In the genomic region with DNA sequence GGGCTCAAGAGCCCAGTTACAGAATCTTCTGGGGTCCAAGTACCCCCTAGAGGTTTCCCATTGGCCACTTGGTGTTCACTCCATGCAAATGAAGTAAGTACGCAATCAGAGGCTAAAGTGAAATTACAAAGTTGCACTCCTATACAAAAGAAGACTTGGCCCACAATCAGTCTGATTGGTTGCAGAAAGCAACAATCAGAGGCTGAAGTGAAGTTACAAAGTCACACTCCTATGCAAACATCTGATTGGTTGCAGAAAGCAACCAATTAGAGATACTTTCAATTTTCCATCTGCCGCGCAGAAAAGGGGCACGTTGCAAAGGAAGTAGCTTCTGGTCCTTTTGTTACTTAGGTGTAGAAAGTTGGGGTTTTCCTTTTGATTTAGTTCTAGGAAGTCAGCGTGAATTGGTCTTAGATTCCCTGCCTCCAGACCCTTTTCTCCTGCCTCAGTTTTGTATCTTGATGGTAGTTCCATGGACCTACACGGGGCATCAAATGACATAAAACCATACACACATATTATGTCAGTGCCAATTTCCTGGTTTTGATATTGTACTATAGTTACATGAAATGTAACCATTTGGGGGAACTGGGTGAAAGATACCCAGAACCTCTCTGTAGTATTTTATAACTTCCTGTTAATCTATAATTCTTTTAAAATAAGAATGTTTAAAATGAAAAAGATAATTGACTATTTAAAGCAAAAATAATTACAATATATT, we compare ENCODE assay signal across 9 cellular contexts. TPM values are rescaled to one million over a fixed set of nuclear protein-coding genes. Genes with fewer than 3 reads are reported as not detected.
DNase-seq lines count a peak whose midpoint lies in the region; ATAC-seq and TF ChIP-seq lines count a peak whose summit lies in the region.
"Had no signal": no experiment of that assay in that cellular context is flagged by ENCODE, and none has a peak within 500 bp of the region (broad histone marks: within the 10 kb centered on the region; RNA-seq: fewer than 3 reads in every experiment).

No MANE protein-coding gene starts in this region.

- H3K27me3 Mint-ChIP-seq in effector memory CD8-positive, alpha-beta T cell = no peaks in the 10 kb centered on the region

- H3K4me1 Mint-ChIP-seq in effector memory CD8-positive, alpha-beta T cell (ENCODE audit: low read depth in 2 of 2) = peaks cover 3 to 5% of the 10 kb centered on the region in 2 donors
- H3K4me1 Mint-ChIP-seq in stimulated activated effector memory CD8-positive, alpha-beta T cell treated with anti-CD3 and anti-CD28 coated beads, Interleukin-12 subunit alpha, Interleukin-12 subunit beta, amount 100 ng/mL, for 72 hours = no peaks in the 10 kb centered on the region

- no peaks in the 10 kb centered on the region for H3K36me3 Mint-ChIP-seq in effector memory CD8-positive, alpha-beta T cell (ENCODE audit: insufficient read depth)
- H3K36me3 Mint-ChIP-seq in stimulated activated effector memory CD8-positive, alpha-beta T cell treated with anti-CD3 and anti-CD28 coated beads, Interleukin-12 subunit alpha, Interleukin-12 subunit beta, amount 100 ng/mL, for 72 hours = no peaks in the 10 kb centered on the region

- peak overlapping the region; percentile 55 to 62 for H3K4me3 Mint-ChIP-seq in effector memory CD8-positive, alpha-beta T cell
- H3K4me3 Mint-ChIP-seq in stimulated activated effector memory CD8-positive, alpha-beta T cell treated with anti-CD3 and anti-CD28 coated beads, Interleukin-12 subunit alpha, Interleukin-12 subunit beta, amount 100 ng/mL, for 72 hours = peak overlapping the region; percentile 52

- no peak for TF ChIP-seq POLR2A in GM18505 (IDR thresholded peaks at IDR 0.05; ENCODE audit: borderline replicate concordance, extremely low read depth, insufficient read depth, insufficient read length)

- DNase-seq in M059J (ENCODE audit: low read depth) = peak; percentile 79
- peak; percentile 14 to 19 for DNase-seq in activated CD4-positive, alpha-beta T cell treated with anti-CD3 and anti-CD28 coated beads, Interleukin-2, amount 50 U/mL, for 48 hours
- peak; percentile 28 to 38 (median 29) for DNase-seq in effector memory CD8-positive, alpha-beta T cell
- peak; percentile 4 to 51 for DNase-seq in stimulated activated effector memory CD8-positive, alpha-beta T cell treated with anti-CD3 and anti-CD28 coated beads, Interleukin-12 subunit alpha, Interleukin-12 subunit beta, amount 100 ng/mL, for 72 hours (ENCODE audit: low spot score in 2 of 2)
- DNase-seq in NCI-H82 treated with DMSO at 0.1 percent for 48 hours (lab: John Stamatoyannopoulos, UW; ENCODE audit: unreplicated experiment) = no peak
- DNase-seq: NCI-H1105 treated with DMSO at 0.1 percent for 48 hours had no signal

- no peaks in the 10 kb centered on the region for H3K9me3 Mint-ChIP-seq in effector memory CD8-positive, alpha-beta T cell
- no peaks in the 10 kb centered on the region for H3K9me3 Mint-ChIP-seq in stimulated activated effector memory CD8-positive, alpha-beta T cell treated with anti-CD3 and anti-CD28 coated beads, Interleukin-12 subunit alpha, Interleukin-12 subunit beta, amount 100 ng/mL, for 72 hours

- peak; percentile 93 for ATAC-seq in effector memory CD8-positive, alpha-beta T cell (replicated peaks)
- peak; percentile 91 for ATAC-seq in stimulated activated effector memory CD8-positive, alpha-beta T cell treated with anti-CD3 and anti-CD28 coated beads, Interleukin-12 subunit alpha, Interleukin-12 subunit beta, amount 100 ng/mL, for 72 hours
- ATAC-seq in GM18505 (IDR thresholded peaks at IDR 0.05; ENCODE audit: unreplicated experiment) = no peak
- ATAC-seq in HG02852 (IDR thresholded peaks at IDR 0.05; ENCODE audit: unreplicated experiment) = no peak
- ATAC-seq in HG03280 (IDR thresholded peaks at IDR 0.05; ENCODE audit: unreplicated experiment) = no peak

- peak overlapping the region; percentile 74 to 95 for H3K27ac Mint-ChIP-seq in effector memory CD8-positive, alpha-beta T cell
- peak overlapping the region; percentile 68 for H3K27ac Mint-ChIP-seq in stimulated activated effector memory CD8-positive, alpha-beta T cell treated with anti-CD3 and anti-CD28 coated beads, Interleukin-12 subunit alpha, Interleukin-12 subunit beta, amount 100 ng/mL, for 72 hours

RNA-seq across cellular contexts. Expression of gene PIN4, which starts 12.4 kb away (rescaled TPM):
- total RNA-seq in M059J (2014; rRNA removed; shearing (Covaris generic)) = 45.1 and 56.9 TPM in 2 replicates

RNA-seq across cellular contexts. Expression of gene RTL5, which starts 37.5 kb away (rescaled TPM):
- total RNA-seq in M059J (2014; rRNA removed; shearing (Covaris generic)) = 0.12 and 0.39 TPM in 2 replicates

Comparison
In these comparisons a context has a peak if more than half of its experiments do, and no peak if none do; other contexts are left out.
1. ATAC-seq: peak in effector memory CD8-positive, alpha-beta T cell (single experiment) and stimulated activated effector memory CD8-positive, alpha-beta T cell treated with anti-CD3 and anti-CD28 coated beads, Interleukin-12 subunit alpha, Interleukin-12 subunit beta, amount 100 ng/mL, for 72 hours (single experiment); none in GM18505 (single experiment), HG02852 (single experiment) and HG03280 (single experiment).